In genomic region chr17:10156579-10157488, GRCh38 we compare ENCODE assay signal across 9 cellular contexts. TPM values are rescaled to one million over a fixed set of nuclear protein-coding genes. Genes with fewer than 3 reads are reported as not detected.
DNase-seq lines count a peak whose midpoint lies in the region; ATAC-seq and TF ChIP-seq lines count a peak whose summit lies in the region.
"Had no signal": no experiment of that assay in that cellular context is flagged by ENCODE, and none has a peak within 500 bp of the region (broad histone marks: within the 10 kb centered on the region; RNA-seq: fewer than 3 reads in every experiment).

No MANE protein-coding gene starts in this region.

- no peaks in the 10 kb centered on the region for H3K27me3 Mint-ChIP-seq in activated naive CD4-positive, alpha-beta T cell treated with anti-CD3 and anti-CD28 coated beads, Interleukin-2, amount 50 U/mL, for 24 hours
- no peaks in the 10 kb centered on the region for H3K27me3 Mint-ChIP-seq in activated naive CD4-positive, alpha-beta T cell treated with anti-CD3 and anti-CD28 coated beads for 36 hours (ENCODE audit: low read depth)

- no peaks in the 10 kb centered on the region for H3K4me1 Mint-ChIP-seq in activated naive CD4-positive, alpha-beta T cell treated with anti-CD3 and anti-CD28 coated beads, Interleukin-2, amount 50 U/mL, for 24 hours
- H3K4me1 Mint-ChIP-seq in activated naive CD4-positive, alpha-beta T cell treated with anti-CD3 and anti-CD28 coated beads for 36 hours (ENCODE audit: low read depth) = no peaks in the 10 kb centered on the region

- no peak overlapping the region for H3K4me3 Mint-ChIP-seq in activated naive CD4-positive, alpha-beta T cell treated with anti-CD3 and anti-CD28 coated beads, Interleukin-2, amount 50 U/mL, for 24 hours
- no peak overlapping the region for H3K4me3 Mint-ChIP-seq in activated naive CD4-positive, alpha-beta T cell treated with anti-CD3 and anti-CD28 coated beads for 36 hours

- peak overlapping the region; percentile 20 to 62 for H3K27ac ChIP-seq in coronary artery

- no peak for TF ChIP-seq CTCF in coronary artery (IDR thresholded peaks at IDR 0.05)

- H3K9me3 Mint-ChIP-seq in activated naive CD4-positive, alpha-beta T cell treated with anti-CD3 and anti-CD28 coated beads, Interleukin-2, amount 50 U/mL, for 24 hours = no peaks in the 10 kb centered on the region
- no peaks in the 10 kb centered on the region for H3K9me3 Mint-ChIP-seq in activated naive CD4-positive, alpha-beta T cell treated with anti-CD3 and anti-CD28 coated beads for 36 hours

- CTCF ChIA-PET in activated naive CD4-positive, alpha-beta T cell treated with anti-CD3 and anti-CD28 coated beads for 36 hours (lab: Charles Lee) = no interaction called here

- H3K27ac Mint-ChIP-seq in activated naive CD4-positive, alpha-beta T cell treated with anti-CD3 and anti-CD28 coated beads, Interleukin-2, amount 50 U/mL, for 24 hours = peak overlapping the region; percentile 26
- H3K27ac Mint-ChIP-seq in activated naive CD4-positive, alpha-beta T cell treated with anti-CD3 and anti-CD28 coated beads for 36 hours = no peak overlapping the region

- intact Hi-C loops in activated naive CD4-positive, alpha-beta T cell treated with anti-CD3 and anti-CD28 coated beads for 36 hours (cut with micrococcal nuclease) = no loop called here

- ATAC-seq in HG03342 (IDR thresholded peaks at IDR 0.05; ENCODE audit: unreplicated experiment) = peak; percentile 62

- no peak for DNase-seq in activated naive CD4-positive, alpha-beta T cell treated with anti-CD3 and anti-CD28 coated beads for 36 hours
- DNase-seq in coronary artery (ENCODE audit: low spot score) (no peak), putamen (ENCODE audit: low spot score) (peak; percentile 46), COLO668 (lab: John Stamatoyannopoulos, UW; ENCODE audit: unreplicated experiment) (no peak), GOT3 (lab: John Stamatoyannopoulos, UW) (no peak)
- no peak for DNase-seq in stimulated activated naive CD4-positive, alpha-beta T cell treated with Interleukin-2 at 50 U/mL for 16 hours (lab: John Stamatoyannopoulos, UW)

- no peaks in the 10 kb centered on the region for H3K36me3 Mint-ChIP-seq in activated naive CD4-positive, alpha-beta T cell treated with anti-CD3 and anti-CD28 coated beads, Interleukin-2, amount 50 U/mL, for 24 hours
- no peaks in the 10 kb centered on the region for H3K36me3 Mint-ChIP-seq in activated naive CD4-positive, alpha-beta T cell treated with anti-CD3 and anti-CD28 coated beads for 36 hours (ENCODE audit: low read depth)

- no peak overlapping the region for H3K4me3 ChIP-seq in coronary artery
- H3K4me3 ChIP-seq: thoracic aorta had no signal

RNA-seq across cellular contexts. Expression of gene GAS7, which starts 41.6 kb away (rescaled TPM):
- total RNA-seq in activated naive CD4-positive, alpha-beta T cell treated with anti-CD3 and anti-CD28 coated beads for 36 hours = under 1 TPM; 0.31 to 0.52 TPM
